ENCODE assay signal across 24 cellular contexts in the genomic region with DNA sequence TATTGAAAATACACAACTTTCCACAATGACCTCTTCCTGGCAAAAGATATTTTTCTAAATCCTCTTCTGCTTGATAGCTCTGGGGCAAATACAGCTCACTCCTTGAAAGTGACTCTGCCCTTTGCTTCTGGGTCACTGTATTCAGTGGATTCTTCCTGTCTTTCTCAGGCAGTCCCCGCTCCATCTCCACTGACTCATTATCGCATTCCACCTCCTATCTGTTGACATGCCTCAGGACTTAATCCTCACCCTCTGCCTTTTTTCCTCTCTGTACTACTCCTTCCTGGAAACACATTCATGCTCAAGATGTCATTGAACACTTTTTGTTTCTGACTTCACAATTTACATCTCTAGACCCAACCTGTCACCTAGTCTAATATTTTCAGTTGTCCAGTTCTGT. TPM values are rescaled to one million over a fixed set of nuclear protein-coding genes. Genes with fewer than 3 reads are reported as not detected.
A peak's percentile ranks its signal among the peaks of the same experiment; 100 is the strongest.
DNase-seq lines count a peak whose midpoint lies in the region; TF ChIP-seq lines count a peak whose summit lies in the region.
"Had no signal": no experiment of that assay in that cellular context is flagged by ENCODE, and none has a peak within 500 bp of the region (broad histone marks: within the 10 kb centered on the region; RNA-seq: fewer than 3 reads in every experiment).

No MANE protein-coding gene starts in this region.

- TF ChIP-seq EP300 in stomach (IDR thresholded peaks at IDR 0.05), result no peak

- no peak overlapping the region for H3K4me3 ChIP-seq in stomach
- H3K4me3 ChIP-seq: cardiac muscle cell, mucosa of descending colon, sigmoid colon, thoracic aorta had no signal

- intact Hi-C loops in head of caudate nucleus (cut with DNase I), result no loop called here
- intact Hi-C loops in stomach (cut with DNase I; ENCODE audit: low total_unique reads), result no loop called here

- H3K36me3 ChIP-seq in stomach, result no peaks in the 10 kb centered on the region
- H3K36me3 ChIP-seq: cardiac muscle cell, sigmoid colon, thoracic aorta had no signal

- DNase-seq in 8988T (peak; percentile 48), HS-27A (ENCODE audit: low read depth) (peak; percentile 27), amniotic stem cell (lab: John Stamatoyannopoulos, UW) (peak; percentile 1), iPS-NIHi11 (ENCODE audit: low spot score) (peak; percentile 50), head of caudate nucleus (no peak), NCI-H774 (lab: John Stamatoyannopoulos, UW) (no peak), stomach (no peak)
- no peak for DNase-seq in stimulated activated naive CD4-positive, alpha-beta T cell (lab: John Stamatoyannopoulos, UW)
- DNase-seq: activated CD4-positive, alpha-beta T cell treated with anti-CD3 and anti-CD28 coated beads for 36 hours; activated naive CD4-positive, alpha-beta T cell treated with Interleukin-2 at 50 U/mL for 16 hours; CD4-positive, CD25-positive, alpha-beta regulatory T cell; DND-41; Karpas-422; mucosa of descending colon; NCI-H1417 treated with DMSO at 0.1 percent for 48 hours; NCI-H2227 treated with DMSO at 0.1 percent for 48 hours; nucleus accumbens; SIG-M5; sigmoid colon; stimulated activated CD4-positive, alpha-beta T cell treated with anti-CD3 and anti-CD28 coated beads, Interleukin-4, amount 100 ng/mL, for 1 hour; stimulated activated CD8-positive, alpha-beta memory T cell treated with anti-CD3 and anti-CD28 coated beads, Interleukin-4, amount 100 ng/mL, for 48 hours had no signal

- no peaks in the 10 kb centered on the region for H3K27me3 ChIP-seq in stomach
- H3K27me3 ChIP-seq: cardiac muscle cell, sigmoid colon had no signal

- TF ChIP-seq CTCF in stomach (IDR thresholded peaks at IDR 0.05), result no peak

- peaks cover 0 to 4% (median 0%) of the 10 kb centered on the region in 4 donors for H3K4me1 ChIP-seq in stomach
- H3K4me1 ChIP-seq: sigmoid colon had no signal

- WGBS in stomach, 5 donors, result 40 to 61% (median 59%) methylated on average over 2 of the region's 2 CpGs

- no peaks in the 10 kb centered on the region for H3K9me3 ChIP-seq in stomach
- H3K9me3 ChIP-seq: mucosa of descending colon, sigmoid colon, thoracic aorta had no signal

- H3K27ac ChIP-seq in stomach, result no peak overlapping the region
- H3K27ac ChIP-seq: cardiac muscle cell, sigmoid colon, thoracic aorta had no signal

- TF ChIP-seq POLR2A in stomach (IDR thresholded peaks at IDR 0.05), result no peak

RNA-seq across cellular contexts. Expression of a gene that starts 8.4 kb away (rescaled TPM):
- total RNA-seq in stomach, result 10 to 100 TPM in 1 of 5 donors, 1 to 10 TPM in 4; 1.3 to 49.2 (median 2.2) TPM
- polyA plus RNA-seq in stomach, result 1 to 10 TPM in 1 of 3 donors, under 1 TPM in 2; 0.03 to 1.4 (median 0.50) TPM
- total RNA-seq: A172; activated CD4-positive, alpha-beta T cell treated with anti-CD3 and anti-CD28 coated beads for 36 hours; CD4-positive, CD25-positive, alpha-beta regulatory T cell had no signal
- polyA plus RNA-seq: cardiac muscle cell; CD4-positive, CD25-positive, alpha-beta regulatory T cell had no signal

Comparison
In these comparisons a context has a peak if more than half of its experiments do, and no peak if none do; other contexts are left out.
1. DNase-seq: peak in 8988T (single experiment), HS-27A (single experiment), amniotic stem cell (single experiment) and iPS-NIHi11 (single experiment); none in head of caudate nucleus (0 of 42), NCI-H774 (single experiment), stomach (single experiment) and stimulated activated naive CD4-positive, alpha-beta T cell (0 of 6).